Comparison of ENCODE assay signal across 14 cellular contexts in the genomic region with DNA sequence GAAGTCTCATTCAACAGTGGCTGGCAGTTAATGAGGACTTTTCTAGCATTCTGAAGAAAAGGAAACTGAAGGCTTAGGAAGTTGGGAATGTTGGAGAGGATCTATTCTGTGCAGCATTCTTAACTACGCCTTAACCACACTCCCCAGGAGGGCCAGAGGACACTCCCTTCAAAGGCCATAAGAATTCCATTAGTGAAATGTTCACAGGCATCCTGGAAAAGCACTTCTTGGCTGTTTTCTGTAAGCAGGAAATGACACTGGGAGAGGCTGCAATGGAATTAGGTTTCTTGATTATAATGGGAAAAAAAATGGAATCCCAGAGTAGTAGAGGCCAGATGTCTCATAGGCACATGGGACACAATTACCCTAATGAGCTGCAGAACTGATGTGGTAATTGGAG.
A peak's percentile ranks its signal among the peaks of the same experiment; 100 is the strongest.
DNase-seq lines count a peak whose midpoint lies in the region; ATAC-seq, FAIRE-seq and TF ChIP-seq lines count a peak whose summit lies in the region.
"Had no signal": no experiment of that assay in that cellular context is flagged by ENCODE, and none has a peak within 500 bp of the region (broad histone marks: within the 10 kb centered on the region; RNA-seq: fewer than 3 reads in every experiment).

No MANE protein-coding gene starts in this region.

- no peak overlapping the region for H3K9ac ChIP-seq in keratinocyte (ENCODE audit: control insufficient read depth, extremely low read depth, insufficient read depth, low read length)

- H3K36me3 ChIP-seq in A673 (ENCODE audit: insufficient read depth, low read length, poor library complexity, severe bottlenecking) (no peaks in the 10 kb centered on the region), keratinocyte (ENCODE audit: control insufficient read depth in 2 of 2, extremely low read depth in 1 of 2, insufficient read depth in 2 of 2, low read length in 2 of 2) (no peaks in the 10 kb centered on the region)
- H3K36me3 ChIP-seq: neutrophil had no signal

- no peak for TF ChIP-seq CTCF in A673 (conservative IDR thresholded peaks at IDR 0.05; ENCODE audit: low read depth, low read length)
- no peak for TF ChIP-seq CTCF in astrocyte of the cerebellum (IDR thresholded peaks at IDR 0.05; ENCODE audit: low read depth, low read length, missing control alignments)
- no peak for TF ChIP-seq CTCF in keratinocyte (optimal IDR thresholded peaks at IDR 0.05 in 1 of 3, IDR thresholded peaks at IDR 0.05 in 1 of 3, conservative IDR thresholded peaks at IDR 0.05 in 1 of 3; ENCODE audit: extremely low read depth in 1 of 3, insufficient read depth in 2 of 3, low read length in 3 of 3)

- H3K9me1 ChIP-seq in keratinocyte (ENCODE audit: control insufficient read depth, extremely low read depth, insufficient read depth, low read length), result peaks cover 2% of the 10 kb centered on the region

- dilution Hi-C loops in keratinocyte (cut with MboI; ENCODE audit: extremely low pct_ligation_motif_present, low sequenced_read_pairs), result no loop called here

- H3K9me3 ChIP-seq in A673 (ENCODE audit: low read depth, low read length, poor library complexity, severe bottlenecking), result no peaks in the 10 kb centered on the region
- H3K9me3 ChIP-seq in keratinocyte (ENCODE audit: control insufficient read depth, low read depth, low read length), result no peaks in the 10 kb centered on the region
- H3K9me3 ChIP-seq: neutrophil had no signal

- ATAC-seq in GM21737 (IDR thresholded peaks at IDR 0.05; ENCODE audit: unreplicated experiment), result no peak
- ATAC-seq: WTC11 had no signal

- DNase-seq in A673 (ENCODE audit: low spot score) (peak; percentile 31), HCEC 1CT (peak; percentile 27), astrocyte of the cerebellum (ENCODE audit: low read depth) (peak; percentile 90), keratinocyte (ENCODE audit: low read depth, low spot score) (no peak), AG08396 (ENCODE audit: low spot score) (no peak), HPDE6-E6E7 (ENCODE audit: extremely low spot score) (no peak)
- DNase-seq in stimulated activated CD8-positive, alpha-beta memory T cell treated with anti-CD3 and anti-CD28 coated beads, Interleukin-4, amount 100 ng/mL, for 48 hours, result no peak
- DNase-seq: DND-41; effector memory CD4-positive, alpha-beta T cell; NCI-H1694; NCI-H82 had no signal

- no peaks in the 10 kb centered on the region for H3K79me2 ChIP-seq in keratinocyte (ENCODE audit: control insufficient read depth, insufficient read depth, low read length)

- H3K27me3 ChIP-seq in A673 (replicated peaks; ENCODE audit: insufficient read depth, low read depth, low read length, poor library complexity) (no peaks in the 10 kb centered on the region), keratinocyte (ENCODE audit: control insufficient read depth, extremely low read depth, insufficient read depth, low read length) (no peaks in the 10 kb centered on the region)
- H3K27me3 ChIP-seq: neutrophil had no signal

- BruUV-seq in A673 (replicated peaks; lab: Mats Ljungman, UMichigan), result no TSS peak

- no peak for FAIRE-seq in keratinocyte (lab: Jason Lieb, UNC)

- in situ Hi-C loops in astrocyte of the cerebellum (cut with HindIII; ENCODE audit: low sequenced_read_pairs), result no loop called here

- H4K20me1 ChIP-seq in keratinocyte (ENCODE audit: control insufficient read depth, extremely low read depth, insufficient read depth, low read length), result no peaks in the 10 kb centered on the region

- POLR2A ChIA-PET in A673 (lab: Charles Lee; ENCODE audit: low non-redundant PET), result no interaction called here

- H3K4me1 ChIP-seq in A673 (ENCODE audit: insufficient read depth, low read length, poor library complexity, severe bottlenecking) (no peaks in the 10 kb centered on the region), keratinocyte (ENCODE audit: control insufficient read depth, extremely low read depth, insufficient read depth, low read length) (peaks cover 6% of the 10 kb centered on the region)

- H3K27ac ChIP-seq in A673 (ENCODE audit: low read depth, low read length, poor library complexity, severe bottlenecking) (no peak overlapping the region), keratinocyte (ENCODE audit: control insufficient read depth, insufficient read depth, low read length) (no peak overlapping the region)
- H3K27ac ChIP-seq: neutrophil had no signal

- peak overlapping the region; percentile 21 for H2AFZ ChIP-seq in keratinocyte (ENCODE audit: control insufficient read depth, low read length)

- H3K4me3 ChIP-seq in A673 (ENCODE audit: low read depth, low read length, poor library complexity, severe bottlenecking) (no peak overlapping the region), astrocyte of the cerebellum (ENCODE audit: low read depth, low read length) (no peak overlapping the region), keratinocyte (ENCODE audit: control insufficient read depth in 2 of 3, extremely low read depth in 1 of 3, insufficient read depth in 2 of 3, low read depth in 1 of 3, low read length in 3 of 3) (no peak overlapping the region)

- no peak overlapping the region for H3K4me2 ChIP-seq in keratinocyte (ENCODE audit: control insufficient read depth, extremely low read depth, insufficient read depth, low read depth, low read length)

- CTCF ChIA-PET in A673 (lab: Charles Lee), result no interaction called here

- intact Hi-C loops in A673 (cut with micrococcal nuclease; ENCODE audit: unreplicated experiment), result no loop called here

Comparison
In these comparisons a context has a peak if more than half of its experiments do, and no peak if none do; other contexts are left out.
1. DNase-seq: peak in A673 (single experiment), HCEC 1CT (single experiment) and astrocyte of the cerebellum (single experiment); none in keratinocyte (single experiment), AG08396 (single experiment), HPDE6-E6E7 (single experiment) and stimulated activated CD8-positive, alpha-beta memory T cell treated with anti-CD3 and anti-CD28 coated beads, Interleukin-4, amount 100 ng/mL, for 48 hours (single experiment).